ENCODE assay signal across 4 cellular contexts in the genomic region with DNA sequence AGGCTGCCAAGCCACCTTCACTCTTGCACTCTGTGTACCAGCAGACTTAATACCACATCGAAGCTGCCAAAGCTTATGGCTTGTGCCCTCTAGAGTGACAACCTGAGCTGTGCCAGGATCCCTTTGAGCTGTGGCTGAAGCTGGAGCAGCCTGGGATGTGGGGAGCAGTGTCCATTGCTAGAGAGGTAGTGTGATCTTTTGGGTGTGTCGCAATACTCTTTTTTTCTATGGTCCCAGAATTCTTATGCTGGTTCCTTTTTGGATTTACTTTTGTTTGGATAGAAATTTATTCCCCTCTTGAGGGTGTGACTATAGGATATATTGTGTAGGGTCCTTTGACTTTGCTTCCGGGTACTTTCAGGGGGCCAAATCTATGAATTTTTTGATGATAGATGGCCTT. TPM values are rescaled to one million over a fixed set of nuclear protein-coding genes. Genes with fewer than 3 reads are reported as not detected.
"Had no signal": no experiment of that assay in that cellular context is flagged by ENCODE, and none has a peak within 500 bp of the region (broad histone marks: within the 10 kb centered on the region; RNA-seq: fewer than 3 reads in every experiment).

No MANE protein-coding gene starts in this region.

RNA-seq across cellular contexts. Expression of a gene that starts 32.7 kb away (rescaled TPM):
- total RNA-seq: LHCN-M2, M059J, MCF 10A, NCI-H460 had no signal
